10 cellular contexts compared by ENCODE assay signal in the genomic region with DNA sequence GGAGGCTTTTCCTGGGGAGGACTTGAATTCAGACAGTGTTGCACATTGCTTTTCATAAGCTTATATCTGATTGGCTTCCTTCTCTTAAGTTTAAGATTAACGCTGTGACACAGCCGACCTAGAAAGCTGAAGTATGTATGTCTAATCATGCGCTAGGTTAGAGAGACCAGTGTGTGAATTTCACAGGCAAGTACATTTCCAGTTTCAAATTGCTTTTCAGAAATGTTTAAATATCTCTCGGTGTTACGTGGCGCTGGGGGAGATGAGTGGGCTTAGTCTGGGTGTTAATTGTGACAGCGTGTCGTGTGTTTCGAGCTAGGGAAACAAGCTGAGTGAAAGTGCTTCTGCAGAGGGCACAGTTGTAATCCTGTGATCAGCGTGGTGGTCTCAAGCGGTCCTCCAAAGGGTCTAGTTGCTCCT.
DNase-seq lines count a peak whose midpoint lies in the region; ATAC-seq and TF ChIP-seq lines count a peak whose summit lies in the region.
"Had no signal": no experiment of that assay in that cellular context is flagged by ENCODE, and none has a peak within 500 bp of the region (broad histone marks: within the 10 kb centered on the region; RNA-seq: fewer than 3 reads in every experiment).

No MANE protein-coding gene starts in this region.

- TF ChIP-seq POLR2A in esophagus squamous epithelium (IDR thresholded peaks at IDR 0.05), result no peak

- H3K27me3 ChIP-seq in esophagus squamous epithelium, result no peaks in the 10 kb centered on the region

- WGBS in esophagus squamous epithelium, 2 donors, result 59 to 81% methylated on average over 11 of the region's 11 CpGs

- peaks cover 9 to 49% (median 22%) of the 10 kb centered on the region in 3 donors for H3K4me1 ChIP-seq in esophagus squamous epithelium

- H3K4me3 Mint-ChIP-seq in osteocyte (ENCODE audit: unreplicated experiment), result peak overlapping the region; percentile 81
- no peak overlapping the region for H3K4me3 Mint-ChIP-seq in activated naive CD8-positive, alpha-beta T cell treated with anti-CD3 and anti-CD28 coated beads, Interleukin-2, amount 50 U/mL, for 24 hours
- H3K4me3 Mint-ChIP-seq: activated T-cell treated with anti-CD3 and anti-CD28 coated beads, Interleukin-2, amount 50 U/mL, for 4 hours had no signal

- peak overlapping the region; percentile 61 to 88 (median 84) for H3K27ac ChIP-seq in esophagus squamous epithelium

- TF ChIP-seq CTCF in AG09309 (IDR thresholded peaks at IDR 0.05; ENCODE audit: control insufficient read depth, insufficient read depth, low read depth, low read length, missing control alignments) (no peak), esophagus squamous epithelium (IDR thresholded peaks at IDR 0.05) (no peak), osteocyte (IDR thresholded peaks at IDR 0.05) (no peak)

- no peaks in the 10 kb centered on the region for H3K9me3 ChIP-seq in esophagus squamous epithelium

- intact Hi-C loops in esophagus squamous epithelium (cut with DNase I), result no loop called here

- DNase-seq in AG09309 (ENCODE audit: low read depth), result no peak
- DNase-seq in MV-4-11 (lab: John Stamatoyannopoulos, UW), result peak; percentile 13
- DNase-seq in esophagus squamous epithelium (lab: John Stamatoyannopoulos, UW), result no peak
- no peak for DNase-seq in osteocyte (ENCODE audit: extremely low spot score, unreplicated experiment)
- no peak for DNase-seq in activated naive CD8-positive, alpha-beta T cell treated with anti-CD3 and anti-CD28 coated beads, Interleukin-2, amount 50 U/mL, for 24 hours
- no peak for DNase-seq in NOMO-1 treated with DMSO at 0.1 percent for 48 hours (lab: John Stamatoyannopoulos, UW; ENCODE audit: unreplicated experiment)
- no peak for DNase-seq in cerebellar cortex (ENCODE audit: low spot score)
- DNase-seq in NCI-H1436 (lab: John Stamatoyannopoulos, UW), result no peak
- DNase-seq: activated T-cell treated with anti-CD3 and anti-CD28 coated beads, Interleukin-2, amount 50 U/mL, for 4 hours had no signal

- H3K27ac Mint-ChIP-seq in osteocyte (ENCODE audit: unreplicated experiment), result peak overlapping the region; percentile 97
- no peak overlapping the region for H3K27ac Mint-ChIP-seq in activated naive CD8-positive, alpha-beta T cell treated with anti-CD3 and anti-CD28 coated beads, Interleukin-2, amount 50 U/mL, for 24 hours

- peaks cover 7% of the 10 kb centered on the region for H3K36me3 Mint-ChIP-seq in osteocyte (ENCODE audit: unreplicated experiment)
- no peaks in the 10 kb centered on the region for H3K36me3 Mint-ChIP-seq in activated naive CD8-positive, alpha-beta T cell treated with anti-CD3 and anti-CD28 coated beads, Interleukin-2, amount 50 U/mL, for 24 hours (ENCODE audit: low read depth)

- no peak for ATAC-seq in activated naive CD8-positive, alpha-beta T cell treated with anti-CD3 and anti-CD28 coated beads, Interleukin-2, amount 50 U/mL, for 24 hours
- ATAC-seq: activated T-cell treated with anti-CD3 and anti-CD28 coated beads, Interleukin-2, amount 50 U/mL, for 4 hours had no signal

- H3K4me1 Mint-ChIP-seq in osteocyte (ENCODE audit: unreplicated experiment), result peaks cover 64% of the 10 kb centered on the region
- no peaks in the 10 kb centered on the region for H3K4me1 Mint-ChIP-seq in activated naive CD8-positive, alpha-beta T cell treated with anti-CD3 and anti-CD28 coated beads, Interleukin-2, amount 50 U/mL, for 24 hours

- H3K4me3 ChIP-seq in AG09309 (ENCODE audit: control insufficient read depth, low read depth, low read length) (peak overlapping the region; percentile 48), esophagus squamous epithelium (peak overlapping the region; percentile 16 to 57 (median 42))
- H3K4me3 ChIP-seq: K562 had no signal

- peaks cover 0 to 21% (median 0%) of the 10 kb centered on the region in 3 donors for H3K36me3 ChIP-seq in esophagus squamous epithelium

- H3K27me3 Mint-ChIP-seq in osteocyte (ENCODE audit: unreplicated experiment), result no peaks in the 10 kb centered on the region
- peaks cover 32% of the 10 kb centered on the region for H3K27me3 Mint-ChIP-seq in activated naive CD8-positive, alpha-beta T cell treated with anti-CD3 and anti-CD28 coated beads, Interleukin-2, amount 50 U/mL, for 24 hours

- no peaks in the 10 kb centered on the region for H3K9me3 Mint-ChIP-seq in osteocyte (ENCODE audit: unreplicated experiment)
- H3K9me3 Mint-ChIP-seq in activated naive CD8-positive, alpha-beta T cell treated with anti-CD3 and anti-CD28 coated beads, Interleukin-2, amount 50 U/mL, for 24 hours, result no peaks in the 10 kb centered on the region
- H3K9me3 Mint-ChIP-seq: activated T-cell treated with anti-CD3 and anti-CD28 coated beads, Interleukin-2, amount 50 U/mL, for 4 hours had no signal
